Comparison of ENCODE assay signal across 9 cellular contexts in genomic region chr18:8703781-8704301, GRCh38. TPM values are rescaled to one million over a fixed set of nuclear protein-coding genes. Genes with fewer than 3 reads are reported as not detected.
DNase-seq lines count a peak whose midpoint lies in the region; ATAC-seq and TF ChIP-seq lines count a peak whose summit lies in the region.
"Had no signal": no experiment of that assay in that cellular context is flagged by ENCODE, and none has a peak within 500 bp of the region (broad histone marks: within the 10 kb centered on the region; RNA-seq: fewer than 3 reads in every experiment).

No MANE protein-coding gene starts in this region.

- WGBS in esophagus muscularis mucosa, result 63% methylated on average over 14 of the region's 16 CpGs
- WGBS in lower leg skin, 2 donors, result 64 to 68% methylated on average over 16 of the region's 16 CpGs

- H3K36me3 ChIP-seq in SJCRH30, result no peaks in the 10 kb centered on the region
- H3K36me3 ChIP-seq in esophagus muscularis mucosa, result no peaks in the 10 kb centered on the region
- H3K36me3 ChIP-seq in rectal smooth muscle tissue (ENCODE audit: control insufficient read depth, insufficient read depth, low read length), result no peaks in the 10 kb centered on the region

- ATAC-seq in GM19328 (IDR thresholded peaks at IDR 0.05; ENCODE audit: unreplicated experiment), result no peak

- H3K4me3 ChIP-seq in GM12865 (ENCODE audit: low read depth, low read length), result peak overlapping the region; percentile 82; the same call in 1 of the 2 replicates
- H3K4me3 ChIP-seq in SJCRH30, result peak overlapping the region; percentile 62
- H3K4me3 ChIP-seq in esophagus muscularis mucosa, result peak overlapping the region; percentile 67 to 89 (median 76)
- H3K4me3 ChIP-seq in rectal smooth muscle tissue (ENCODE audit: low read length), result peak overlapping the region; percentile 82
- H3K4me3 ChIP-seq in lower leg skin (ENCODE audit: low read depth, poor library complexity, severe bottlenecking), result no peak overlapping the region

- H3K9ac ChIP-seq in rectal smooth muscle tissue (ENCODE audit: low read length), result no peak overlapping the region

- H3K27ac ChIP-seq in SJCRH30 (no peak overlapping the region), esophagus muscularis mucosa (replicated peaks in 1 of 4) (peak overlapping the region; percentile 93 to 96 (median 94)), rectal smooth muscle tissue (ENCODE audit: low read depth, low read length) (peak overlapping the region; percentile 97)
- H3K27ac ChIP-seq: HL-60 had no signal

- TF ChIP-seq EP300 in esophagus muscularis mucosa (IDR thresholded peaks at IDR 0.05), result no peak

- H3K4me1 ChIP-seq in SJCRH30, result no peaks in the 10 kb centered on the region
- peaks cover 22 to 55% (median 51%) of the 10 kb centered on the region in 4 donors for H3K4me1 ChIP-seq in esophagus muscularis mucosa
- peaks cover 11% of the 10 kb centered on the region for H3K4me1 ChIP-seq in rectal smooth muscle tissue (ENCODE audit: control insufficient read depth, insufficient read depth, low read length)

- no peaks in the 10 kb centered on the region for H3K27me3 ChIP-seq in SJCRH30
- no peaks in the 10 kb centered on the region for H3K27me3 ChIP-seq in esophagus muscularis mucosa
- peaks cover 7% of the 10 kb centered on the region for H3K27me3 ChIP-seq in rectal smooth muscle tissue (ENCODE audit: control insufficient read depth, insufficient read depth, low read length)

- TF ChIP-seq CTCF in GM12865 (IDR thresholded peaks at IDR 0.05; ENCODE audit: insufficient read depth, low read depth, low read length, missing control alignments) (no peak), esophagus muscularis mucosa (IDR thresholded peaks at IDR 0.05) (no peak), lower leg skin (IDR thresholded peaks at IDR 0.05) (no peak)

- TF ChIP-seq POLR2A in esophagus muscularis mucosa (IDR thresholded peaks at IDR 0.05; ENCODE audit: low read depth) (no peak), lower leg skin (IDR thresholded peaks at IDR 0.05) (no peak)

- intact Hi-C loops in esophagus muscularis mucosa (cut with DNase I), result no loop called here
- intact Hi-C loops in lower leg skin (cut with DNase I; ENCODE audit: low total_unique reads), result no loop called here

- H3K9me3 ChIP-seq in SJCRH30 (replicated peaks), result no peaks in the 10 kb centered on the region
- H3K9me3 ChIP-seq in esophagus muscularis mucosa, result no peaks in the 10 kb centered on the region

- DNase-seq in GM12865 (ENCODE audit: low read depth) (no peak), SJCRH30 (no peak), esophagus muscularis mucosa (ENCODE audit: extremely low spot score) (no peak), AG20443 (ENCODE audit: low spot score) (no peak), NCI-H2227 treated with DMSO at 0.1 percent for 48 hours (lab: John Stamatoyannopoulos, UW) (no peak), lower leg skin (ENCODE audit: low spot score in 2 of 2) (no peak)

RNA-seq across cellular contexts. Expression of gene MTCL1, which starts 1.5 kb away (rescaled TPM):
- 9.6 and 9.8 TPM in 2 replicates for total RNA-seq in SJCRH30 (2014; rRNA removed; shearing (Covaris generic))
- 10 to 100 TPM; 32.3 to 48.0 (median 38.6) TPM for total RNA-seq in esophagus muscularis mucosa
- total RNA-seq in lower leg skin, result 1 to 10 TPM; 2.2 to 6.8 (median 4.0) TPM
